ENCODE assay signal across 13 cellular contexts in genomic region chr11:11973361-11973800, GRCh38. TPM values are rescaled to one million over a fixed set of nuclear protein-coding genes. Genes with fewer than 3 reads are reported as not detected.
DNase-seq lines count a peak whose midpoint lies in the region; ATAC-seq, FAIRE-seq and TF ChIP-seq lines count a peak whose summit lies in the region.
"Had no signal": no experiment of that assay in that cellular context is flagged by ENCODE, and none has a peak within 500 bp of the region (broad histone marks: within the 10 kb centered on the region; RNA-seq: fewer than 3 reads in every experiment).

No MANE protein-coding gene starts in this region.

- CTCF ChIA-PET in AG04450 (lab: Charles Lee) (interaction anchor here (0.9 kb wide), 1 partner anchor 15 kb away, joined by 3 read pairs; no protein-coding TSS in a partner anchor), Caco-2 (lab: Charles Lee) (no interaction called here)

- H3K27ac Mint-ChIP-seq in Caco-2 (ENCODE audit: unreplicated experiment): no peak overlapping the region
- H3K27ac Mint-ChIP-seq: activated naive CD8-positive, alpha-beta T cell; memory B cell had no signal

- peaks cover 2% of the 10 kb centered on the region for H3K9me3 Mint-ChIP-seq in Caco-2 (ENCODE audit: unreplicated experiment)

- intact Hi-C loops in left cardiac atrium (cut with DNase I) (loop anchor here in 1 of 2 donors (10.0 kb wide), 1 partner anchor 51 kb away; no protein-coding TSS in a partner anchor), pancreas (cut with DNase I) (no loop called here), Caco-2 (cut with micrococcal nuclease; ENCODE audit: unreplicated experiment) (no loop called here)

- no TSS peak for BruUV-seq in Caco-2 (replicated peaks; lab: Mats Ljungman, UMichigan)

- H3K27me3 ChIP-seq in AG04450 (ENCODE audit: control insufficient read depth, insufficient read depth, low read length): no peaks in the 10 kb centered on the region
- no peaks in the 10 kb centered on the region for H3K27me3 ChIP-seq in pancreas
- no peaks in the 10 kb centered on the region for H3K27me3 ChIP-seq in Caco-2 (replicated peaks; ENCODE audit: control insufficient read depth, insufficient read depth, low read length)
- H3K27me3 ChIP-seq: BLaER1 had no signal

- H3K36me3 Mint-ChIP-seq in Caco-2 (ENCODE audit: insufficient read depth, unreplicated experiment): peaks cover 17% of the 10 kb centered on the region
- H3K36me3 Mint-ChIP-seq: activated naive CD8-positive, alpha-beta T cell; memory B cell had no signal

- H3K27ac ChIP-seq in AG04450 (ENCODE audit: low read depth, low read length) (peak overlapping the region; percentile 57), pancreas (no peak overlapping the region)
- H3K27ac ChIP-seq: BLaER1 had no signal

- H3K36me3 ChIP-seq in pancreas (no peaks in the 10 kb centered on the region), Caco-2 (ENCODE audit: control insufficient read depth, insufficient read depth, low read length) (0 out of 2 replicates have a peak, but pooled peaks cover 6% of the 10 kb centered on the region)
- H3K36me3 ChIP-seq: BLaER1 had no signal

- no peak for FAIRE-seq in pancreas (lab: Jason Lieb, UNC)

- POLR2A ChIA-PET in AG04450 (lab: Yijun Ruan, JAX) (interaction anchor here (0.6 kb wide), 1 partner anchor 72 kb away, joined by 5 read pairs; no protein-coding TSS in a partner anchor), Caco-2 (lab: Charles Lee) (no interaction called here)

- H3K4me3 ChIP-seq in AG04450 (ENCODE audit: low read depth, low read length) (no peak overlapping the region), astrocyte of the cerebellum (ENCODE audit: low read depth, low read length) (no peak overlapping the region), pancreas (no peak overlapping the region), Caco-2 (ENCODE audit: low read depth, low read length) (no peak overlapping the region)
- H3K4me3 ChIP-seq: BLaER1 had no signal

- 24 to 44% methylated on average over 8 of the region's 8 CpGs for WGBS in pancreas, 2 donors

- H3K27me3 Mint-ChIP-seq in Caco-2 (ENCODE audit: insufficient read depth, unreplicated experiment): no peaks in the 10 kb centered on the region
- H3K27me3 Mint-ChIP-seq: activated naive CD8-positive, alpha-beta T cell had no signal

- no peak overlapping the region for H3K4me3 Mint-ChIP-seq in Caco-2 (ENCODE audit: unreplicated experiment)
- H3K4me3 Mint-ChIP-seq: activated naive CD8-positive, alpha-beta T cell; memory B cell had no signal

- in situ Hi-C loops in astrocyte of the cerebellum (cut with HindIII; ENCODE audit: low sequenced_read_pairs): no loop called here

- TF ChIP-seq CTCF in AG04450 (IDR thresholded peaks at IDR 0.05; ENCODE audit: low read depth, low read length) (no peak), astrocyte of the cerebellum (IDR thresholded peaks at IDR 0.05; ENCODE audit: low read depth, low read length, missing control alignments) (no peak), pancreas (IDR thresholded peaks at IDR 0.05) (no peak), Caco-2 (IDR thresholded peaks at IDR 0.05; ENCODE audit: insufficient read depth in 1 of 2, low read depth in 1 of 2, low read length in 1 of 2, severe bottlenecking in 1 of 2, unreplicated experiment in 1 of 2) (no peak)

- H3K4me1 Mint-ChIP-seq in Caco-2 (ENCODE audit: low read depth, unreplicated experiment): peaks cover 37% of the 10 kb centered on the region

- no peaks in the 10 kb centered on the region; the same call in 1 of the 2 replicates for H3K9me3 ChIP-seq in AG04450 (ENCODE audit: control insufficient read depth, insufficient read depth, low read length)
- no peaks in the 10 kb centered on the region for H3K9me3 ChIP-seq in pancreas
- H3K9me3 ChIP-seq in Caco-2: no peaks in the 10 kb centered on the region
- H3K9me3 ChIP-seq: BLaER1 had no signal

- no peak for DNase-seq in AG04450 (ENCODE audit: low read depth, low spot score)
- peak; percentile 75 for DNase-seq in astrocyte of the cerebellum (ENCODE audit: low read depth)
- peak; percentile 87 for DNase-seq in left cardiac atrium
- DNase-seq in pancreas: peak in 1 of 6 donors; percentile 24
- DNase-seq in Caco-2: no peak
- DNase-seq: NCI-H2029, T-helper 9 cell had no signal

- ATAC-seq in left cardiac atrium (peak; percentile 68 to 87), pancreas (peak in 3 of 4 donors; percentile 48 to 55 (median 52)), HG03378 (IDR thresholded peaks at IDR 0.05; ENCODE audit: unreplicated experiment) (no peak), HG03469 (IDR thresholded peaks at IDR 0.05; ENCODE audit: unreplicated experiment) (no peak), HG02840 (IDR thresholded peaks at IDR 0.05; ENCODE audit: low FRiP score, unreplicated experiment) (no peak)

- H3K4me1 ChIP-seq in pancreas (peaks cover 0 to 13% (median 0%) of the 10 kb centered on the region in 3 donors), Caco-2 (peaks cover 27% of the 10 kb centered on the region)
- H3K4me1 ChIP-seq: BLaER1 had no signal

RNA-seq across cellular contexts. Expression of gene DKK3, which starts 35.0 kb away (rescaled TPM):
- polyA plus RNA-seq in AG04450 (2011; rRNA removed) (928 and 935 TPM in 2 replicates), pancreas (1 to 10 TPM; 2.7 to 9.1 TPM)
- polyA minus RNA-seq in AG04450 (2011; rRNA and poly(A)+ RNA removed): 350 and 365 TPM in 2 replicates
- total RNA-seq in left cardiac atrium (1,000 to 10,000 TPM; 1,563 to 1,610 TPM), pancreas (10 to 100 TPM in 1 of 6 donors, 1 to 10 TPM in 5; 3.9 to 10.5 (median 5.8) TPM), Caco-2 (2022) (156 and 165 TPM in 2 replicates)

Comparison
In these comparisons a context has a peak if more than half of its experiments do, and no peak if none do; other contexts are left out.
1. DNase-seq: peak in astrocyte of the cerebellum (single experiment) and left cardiac atrium (single experiment); none in AG04450 (single experiment) and Caco-2 (0 of 2).
2. ATAC-seq: peak in left cardiac atrium (2 of 2) and pancreas (3 of 4); none in HG03378 (single experiment), HG03469 (single experiment) and HG02840 (single experiment).
3. RNA of gene DKK3, which starts 35.0 kb away (total RNA-seq): 1,563 to 1,610 TPM in left cardiac atrium and 156 to 165 TPM in Caco-2; 3.9 to 10.5 TPM in pancreas; every median in the first group is over 10 times any median in the second.